Comparison of ENCODE assay signal across 22 cellular contexts in genomic region chr9:114688892-114689291, GRCh38. TPM values are rescaled to one million over a fixed set of nuclear protein-coding genes. Genes with fewer than 3 reads are reported as not detected.
DNase-seq lines count a peak whose midpoint lies in the region; ATAC-seq and TF ChIP-seq lines count a peak whose summit lies in the region.
"Had no signal": no experiment of that assay in that cellular context is flagged by ENCODE, and none has a peak within 500 bp of the region (broad histone marks: within the 10 kb centered on the region; RNA-seq: fewer than 3 reads in every experiment).

No MANE protein-coding gene starts in this region.

- TF ChIP-seq CTCF in HEK293 (tag by site-specific recombination; IDR thresholded peaks at IDR 0.05) (no peak), PC-3 (conservative IDR thresholded peaks at IDR 0.05; ENCODE audit: low read depth, low read length) (no peak), coronary artery (IDR thresholded peaks at IDR 0.05) (no peak), osteoblast (IDR thresholded peaks at IDR 0.05; ENCODE audit: extremely low read depth, low read depth, low read length) (no peak)

- no peak overlapping the region for H3K9ac ChIP-seq in PC-3 (ENCODE audit: low read length)
- H3K9ac ChIP-seq: GM23248 had no signal

- DNase-seq in activated CD4-positive, alpha-beta T cell treated with anti-CD3 and anti-CD28 coated beads, Interleukin-2, amount 10 ng/mL, durations not matched to agents 7 days and 5 days: no peak
- no peak for DNase-seq in activated CD4-positive, alpha-beta T cell treated with anti-CD3 and anti-CD28 coated beads, Interleukin-2, amount 50 U/mL, for 48 hours
- DNase-seq in PC-3 (no peak), coronary artery (ENCODE audit: low spot score) (no peak), osteoblast (ENCODE audit: insufficient read length, low spot score, missing footprints) (no peak)
- DNase-seq in activated CD4-positive, CD25-positive, alpha-beta regulatory T cell treated with anti-CD3 and anti-CD28 coated beads, Interleukin-2, amount 50 U/mL, for 72 hours: no peak
- DNase-seq: Caco-2; CD4-positive, alpha-beta T cell; GF-D8; GM23248; MM.1S; NCI-H1092 treated with DMSO at 0.1 percent for 48 hours; NCI-H2081 treated with DMSO at 0.1 percent for 48 hours; NCI-H510A; NCI-H748 treated with DMSO at 0.1 percent for 48 hours; NK-92 treated with Interleukin-12 subunit alpha and Interleukin-12 subunit beta, amount 100 ng/mL, for 24 hours had no signal

- no peak overlapping the region for H3K4me3 ChIP-seq in HEK293 (ENCODE audit: low read depth, low read length)
- H3K4me3 ChIP-seq in PC-3 (ENCODE audit: low read length): no peak overlapping the region
- H3K4me3 ChIP-seq in coronary artery: no peak overlapping the region
- no peak overlapping the region for H3K4me3 ChIP-seq in osteoblast (ENCODE audit: insufficient read depth, low read length)
- H3K4me3 ChIP-seq: A549, GM23248, HAP-1 had no signal

- H3K36me3 ChIP-seq in HEK293 (ENCODE audit: control insufficient read depth in 2 of 2, insufficient read depth in 1 of 2, low read length in 2 of 2) (no peaks in the 10 kb centered on the region), PC-3 (ENCODE audit: low read depth, low read length) (no peaks in the 10 kb centered on the region), osteoblast (ENCODE audit: insufficient read depth, low read length) (no peaks in the 10 kb centered on the region)
- H3K36me3 ChIP-seq: HAP-1 had no signal

- no peaks in the 10 kb centered on the region for H3K27me3 Mint-ChIP-seq in activated CD4-positive, alpha-beta T cell treated with anti-CD3 and anti-CD28 coated beads, Interleukin-2, amount 10 ng/mL, durations not matched to agents 7 days and 5 days
- H3K27me3 Mint-ChIP-seq in activated naive CD8-positive, alpha-beta T cell: no peaks in the 10 kb centered on the region
- H3K27me3 Mint-ChIP-seq: CD4-positive, alpha-beta T cell had no signal

- H3K27ac ChIP-seq in HEK293 (ENCODE audit: extremely low read depth, low read depth, low read length) (no peak overlapping the region), PC-3 (ENCODE audit: low read length) (peak overlapping the region; percentile 98), coronary artery (no peak overlapping the region), osteoblast (ENCODE audit: low read depth, low read length) (no peak overlapping the region)
- H3K27ac ChIP-seq: GM23248 had no signal

- POLR2A ChIA-PET in activated CD4-positive, alpha-beta T cell treated with anti-CD3 and anti-CD28 coated beads, Interleukin-2, amount 10 ng/mL, durations not matched to agents 7 days and 5 days (lab: Charles Lee): interaction anchor here (0.7 kb wide), 1 partner anchor 241 kb away, joined by 5 read pairs; no protein-coding TSS in a partner anchor
- POLR2A ChIA-PET in HEK293 (lab: Yijun Ruan, JAX) (no interaction called here), PC-3 (lab: Charles Lee; ENCODE audit: unreplicated experiment) (no interaction called here)

- peaks cover 88% of the 10 kb centered on the region for H3K4me1 Mint-ChIP-seq in activated CD4-positive, alpha-beta T cell treated with anti-CD3 and anti-CD28 coated beads, Interleukin-2, amount 10 ng/mL, durations not matched to agents 7 days and 5 days
- peaks cover 79% of the 10 kb centered on the region for H3K4me1 Mint-ChIP-seq in activated naive CD8-positive, alpha-beta T cell (ENCODE audit: low read depth)

- peaks cover 27% of the 10 kb centered on the region for H3K9me3 Mint-ChIP-seq in activated CD4-positive, alpha-beta T cell treated with anti-CD3 and anti-CD28 coated beads, Interleukin-2, amount 10 ng/mL, durations not matched to agents 7 days and 5 days
- no peaks in the 10 kb centered on the region for H3K9me3 Mint-ChIP-seq in activated naive CD8-positive, alpha-beta T cell (ENCODE audit: low read depth)
- H3K9me3 Mint-ChIP-seq: CD4-positive, alpha-beta T cell had no signal

- peaks cover 56% of the 10 kb centered on the region for H3K36me3 Mint-ChIP-seq in activated CD4-positive, alpha-beta T cell treated with anti-CD3 and anti-CD28 coated beads, Interleukin-2, amount 10 ng/mL, durations not matched to agents 7 days and 5 days (ENCODE audit: low read depth)
- peaks cover 8% of the 10 kb centered on the region for H3K36me3 Mint-ChIP-seq in activated naive CD8-positive, alpha-beta T cell

- H3K4me1 ChIP-seq in HEK293 (ENCODE audit: control insufficient read depth, insufficient read depth, low read length): no peaks in the 10 kb centered on the region
- peaks cover 62% of the 10 kb centered on the region for H3K4me1 ChIP-seq in PC-3 (ENCODE audit: insufficient read depth, low read length)
- peaks cover 20% of the 10 kb centered on the region for H3K4me1 ChIP-seq in osteoblast (ENCODE audit: insufficient read depth, low read length)
- H3K4me1 ChIP-seq: Caco-2, HAP-1 had no signal

- H3K9me3 ChIP-seq in HEK293 (ENCODE audit: control insufficient read depth, insufficient read depth, low read depth, low read length) (no peaks in the 10 kb centered on the region), PC-3 (ENCODE audit: low read length) (no peaks in the 10 kb centered on the region), osteoblast (ENCODE audit: low read depth, low read length) (no peaks in the 10 kb centered on the region)
- H3K9me3 ChIP-seq: A549, Caco-2, HAP-1 had no signal

- H3K27ac Mint-ChIP-seq in activated CD4-positive, alpha-beta T cell treated with anti-CD3 and anti-CD28 coated beads, Interleukin-2, amount 10 ng/mL, durations not matched to agents 7 days and 5 days: peak overlapping the region; percentile 26
- peak overlapping the region; percentile 97 for H3K27ac Mint-ChIP-seq in activated naive CD8-positive, alpha-beta T cell
- H3K27ac Mint-ChIP-seq: CD4-positive, alpha-beta T cell had no signal

- H3K79me2 ChIP-seq in PC-3 (ENCODE audit: low read length): no peaks in the 10 kb centered on the region
- H3K79me2 ChIP-seq in osteoblast (ENCODE audit: insufficient read depth, low read length): no peaks in the 10 kb centered on the region

- H3K4me3 Mint-ChIP-seq in activated CD4-positive, alpha-beta T cell treated with anti-CD3 and anti-CD28 coated beads, Interleukin-2, amount 10 ng/mL, durations not matched to agents 7 days and 5 days: no peak overlapping the region
- no peak overlapping the region for H3K4me3 Mint-ChIP-seq in activated naive CD8-positive, alpha-beta T cell
- H3K4me3 Mint-ChIP-seq: CD4-positive, alpha-beta T cell had no signal

- BruUV-seq in PC-3 (replicated peaks; lab: Mats Ljungman, UMichigan): no TSS peak

- H3K27me3 ChIP-seq in PC-3 (ENCODE audit: low read length) (no peaks in the 10 kb centered on the region), osteoblast (ENCODE audit: insufficient read depth, low read length) (no peaks in the 10 kb centered on the region)

- H2AFZ ChIP-seq in PC-3 (ENCODE audit: low read length) (no peak overlapping the region), osteoblast (ENCODE audit: low read length) (no peak overlapping the region)
- H2AFZ ChIP-seq: GM23248 had no signal

- CTCF ChIA-PET in activated CD4-positive, alpha-beta T cell treated with anti-CD3 and anti-CD28 coated beads, Interleukin-2, amount 10 ng/mL, durations not matched to agents 7 days and 5 days (lab: Charles Lee): interaction anchor here (0.5 to 5.6 kb wide), 6 partner anchors 17 to 222 kb away, joined by 3 to 29 read pairs (median 4); no protein-coding TSS in a partner anchor
- CTCF ChIA-PET in HEK293 (lab: Yijun Ruan, JAX): interaction anchor here (0.6 to 4.5 kb wide), 6 partner anchors 8 to 836 kb away, joined by 3 to 14 read pairs (median 4); no protein-coding TSS in a partner anchor
- CTCF ChIA-PET in PC-3 (lab: Charles Lee): no interaction called here

- intact Hi-C loops in PC-3 (cut with micrococcal nuclease): no loop called here

- no peaks in the 10 kb centered on the region for H3F3A ChIP-seq in PC-3 (ENCODE audit: low read length, unreplicated experiment)

- H3K9me2 ChIP-seq in PC-3 (replicated peaks; ENCODE audit: low read length): no peaks in the 10 kb centered on the region

- ATAC-seq in PC-3: no peak
- ATAC-seq: A549, Right ventricle myocardium inferior had no signal

- no peaks in the 10 kb centered on the region for H4K20me1 ChIP-seq in PC-3 (ENCODE audit: low read length)
- no peaks in the 10 kb centered on the region for H4K20me1 ChIP-seq in osteoblast (ENCODE audit: insufficient read depth, low read length)

- H3K4me2 ChIP-seq in PC-3 (ENCODE audit: low read length) (no peak overlapping the region), osteoblast (ENCODE audit: insufficient read depth, low read length) (no peak overlapping the region)
- H3K4me2 ChIP-seq: A549 had no signal

TF ChIP-seq in HEK293, 187 proteins besides CTCF, POLR2A, EP300 and RAD21:
- peak; percentile 47; the same call in 1 of the 2 replicates for TF ChIP-seq ZNF146 (tag by site-specific recombination; IDR thresholded peaks at IDR 0.05)
- TF ChIP-seq IKZF3 (tag by site-specific recombination; IDR thresholded peaks at IDR 0.05): no peak

RNA-seq across cellular contexts. Expression of gene TEX48, which starts 6.9 kb away (rescaled TPM):
- total RNA-seq in activated CD4-positive, alpha-beta T cell treated with anti-CD3 and anti-CD28 coated beads, Interleukin-2, amount 10 ng/mL, durations not matched to agents 7 days and 5 days: under 1 TPM; 0.83 to 0.97 TPM
- 2.4 TPM in 1 of 2 replicates, not detected in the other for total RNA-seq in PC-3 (2014; rRNA removed)
- not detected in 2 replicates for total RNA-seq in osteoblast
- total RNA-seq: Caco-2; CD4-positive, alpha-beta T cell; GM23248; LHCN-M2; Right ventricle myocardium inferior had no signal

RNA-seq across cellular contexts. Expression of gene TEX53, which starts 31.3 kb away (rescaled TPM):
- not detected for total RNA-seq in activated CD4-positive, alpha-beta T cell treated with anti-CD3 and anti-CD28 coated beads, Interleukin-2, amount 10 ng/mL, durations not matched to agents 7 days and 5 days
- total RNA-seq in PC-3 (2014; rRNA removed) (not detected in 2 replicates), osteoblast (not detected in 2 replicates)
- total RNA-seq: Caco-2; CD4-positive, alpha-beta T cell; GM23248; LHCN-M2; Right ventricle myocardium inferior had no signal
